In genomic region chr3:150761831-150762661, GRCh38 we compare ENCODE assay signal across 8 cellular contexts. TPM values are rescaled to one million over a fixed set of nuclear protein-coding genes. Genes with fewer than 3 reads are reported as not detected.
DNase-seq lines count a peak whose midpoint lies in the region; ATAC-seq and TF ChIP-seq lines count a peak whose summit lies in the region.

No MANE protein-coding gene starts in this region.

- peak overlapping the region; percentile 98 for H3K27ac Mint-ChIP-seq in activated CD4-positive, alpha-beta T cell treated with anti-CD3 and anti-CD28 coated beads for 36 hours

- under 1% methylated on average over 48 of the region's 48 CpGs for WGBS in liver

- H3K4me1 Mint-ChIP-seq in activated CD4-positive, alpha-beta T cell treated with anti-CD3 and anti-CD28 coated beads for 36 hours, result peaks cover 54% of the 10 kb centered on the region

- POLR2A ChIA-PET in activated CD4-positive, alpha-beta T cell treated with anti-CD3 and anti-CD28 coated beads for 36 hours (lab: Charles Lee), result interaction anchor here (0.5 to 6.7 kb wide), 7 partner anchors 21 to 1510 kb away, joined by 4 to 73 read pairs (median 8); partner anchors contain the start of genes EIF2A, ERICH6 and SERP1

- peaks cover 49% of the 10 kb centered on the region for H3K36me3 Mint-ChIP-seq in activated CD4-positive, alpha-beta T cell treated with anti-CD3 and anti-CD28 coated beads for 36 hours (ENCODE audit: low read depth)

- no peaks in the 10 kb centered on the region for H3K9me3 Mint-ChIP-seq in activated CD4-positive, alpha-beta T cell treated with anti-CD3 and anti-CD28 coated beads for 36 hours (ENCODE audit: low read depth)

- peak overlapping the region; percentile 98 to 100 for H3K27ac ChIP-seq in liver (ENCODE audit: low read depth in 1 of 2, low read length in 2 of 2)

- H3K27me3 ChIP-seq in GM06990 (replicated peaks; ENCODE audit: control insufficient read depth, insufficient read depth, low read length) (no peaks in the 10 kb centered on the region), liver (ENCODE audit: control insufficient read depth in 4 of 4, insufficient read depth in 4 of 4, low read length in 3 of 4) (no peaks in the 10 kb centered on the region)

- peak; percentile 26 to 31 for TF ChIP-seq RAD21 in liver (IDR thresholded peaks at IDR 0.05)

- CTCF ChIA-PET in activated CD4-positive, alpha-beta T cell treated with anti-CD3 and anti-CD28 coated beads for 36 hours (lab: Charles Lee), result interaction anchor here (0.7 to 4.2 kb wide), 7 partner anchors 9 to 335 kb away, joined by 3 to 23 read pairs (median 4); partner anchors contain the start of gene ERICH6

- no peaks in the 10 kb centered on the region for H3K27me3 Mint-ChIP-seq in activated CD4-positive, alpha-beta T cell treated with anti-CD3 and anti-CD28 coated beads for 36 hours

- ATAC-seq in activated CD4-positive, alpha-beta T cell treated with anti-CD3 and anti-CD28 coated beads for 36 hours, result no peak
- ATAC-seq in HG02588 (IDR thresholded peaks at IDR 0.05; ENCODE audit: unreplicated experiment), result no peak

- H3K9ac ChIP-seq in liver (ENCODE audit: low read depth in 1 of 2, low read length in 2 of 2), result peak overlapping the region; percentile 97 to 99

- H3K36me3 ChIP-seq in GM06990 (ENCODE audit: control insufficient read depth, insufficient read depth, low read length) (no peaks in the 10 kb centered on the region; the same call in none of the 2 replicates), liver (ENCODE audit: control insufficient read depth in 4 of 4, insufficient read depth in 3 of 4, low read depth in 1 of 4, low read length in 3 of 4) (peaks cover 0 to 4% (median 0%) of the 10 kb centered on the region in 4 donors)

- H3K4me3 ChIP-seq in GM06990 (replicated peaks; ENCODE audit: low read depth, low read length) (peak overlapping the region; percentile 78), liver (ENCODE audit: low read depth in 1 of 3, low read length in 3 of 3) (peak overlapping the region; percentile 64 to 97 (median 96))

- no peak for TF ChIP-seq CTCF in GM06990 (IDR thresholded peaks at IDR 0.05; ENCODE audit: insufficient read depth, low read length, poor library complexity, severe bottlenecking)
- no peak for TF ChIP-seq CTCF in liver (IDR thresholded peaks at IDR 0.05; ENCODE audit: low read depth, low read length, missing input control)

- DNase-seq in GM06990 (ENCODE audit: extremely low read depth, insufficient read length), result peak; percentile 44
- DNase-seq in NCI-H1417 treated with DMSO at 0.1 percent for 48 hours (lab: John Stamatoyannopoulos, UW), result peak; percentile 7
- peak; percentile 56 for DNase-seq in activated CD4-positive, alpha-beta T cell treated with anti-CD3 and anti-CD28 coated beads for 36 hours
- peak; percentile 68 for DNase-seq in dermis blood vessel endothelial cell
- DNase-seq in stimulated activated CD8-positive, alpha-beta memory T cell treated with anti-CD3 and anti-CD28 coated beads, Interleukin-4, amount 100 ng/mL, for 48 hours, result peak; percentile 59
- no peak for DNase-seq in cerebellar nuclear complex (lab: John Stamatoyannopoulos, UW)

- peaks cover 4 to 46% (median 32%) of the 10 kb centered on the region in 4 donors for H3K4me1 ChIP-seq in liver (ENCODE audit: control insufficient read depth in 4 of 4, insufficient read depth in 4 of 4, low read length in 3 of 4)

- peak overlapping the region; percentile 85 for H3K4me3 Mint-ChIP-seq in activated CD4-positive, alpha-beta T cell treated with anti-CD3 and anti-CD28 coated beads for 36 hours

- intact Hi-C loops in activated CD4-positive, alpha-beta T cell treated with anti-CD3 and anti-CD28 coated beads for 36 hours (cut with DNase I, micrococcal nuclease), result loop anchor here (2.0 to 10.0 kb wide), 7 partner anchors 159 to 1505 kb away; partner anchors contain the start of genes GPR171 (in 1 of the 2), MBNL1 (in 1 of the 2), RNF13 (in 1 of the 2) and SELENOT (in 1 of the 2)

- H3K9me3 ChIP-seq in liver (ENCODE audit: control insufficient read depth in 4 of 4, low read length in 3 of 4), result no peaks in the 10 kb centered on the region

TF ChIP-seq in liver, 16 proteins besides CTCF, POLR2A, EP300 and RAD21:
- TF ChIP-seq, protein P1, sequence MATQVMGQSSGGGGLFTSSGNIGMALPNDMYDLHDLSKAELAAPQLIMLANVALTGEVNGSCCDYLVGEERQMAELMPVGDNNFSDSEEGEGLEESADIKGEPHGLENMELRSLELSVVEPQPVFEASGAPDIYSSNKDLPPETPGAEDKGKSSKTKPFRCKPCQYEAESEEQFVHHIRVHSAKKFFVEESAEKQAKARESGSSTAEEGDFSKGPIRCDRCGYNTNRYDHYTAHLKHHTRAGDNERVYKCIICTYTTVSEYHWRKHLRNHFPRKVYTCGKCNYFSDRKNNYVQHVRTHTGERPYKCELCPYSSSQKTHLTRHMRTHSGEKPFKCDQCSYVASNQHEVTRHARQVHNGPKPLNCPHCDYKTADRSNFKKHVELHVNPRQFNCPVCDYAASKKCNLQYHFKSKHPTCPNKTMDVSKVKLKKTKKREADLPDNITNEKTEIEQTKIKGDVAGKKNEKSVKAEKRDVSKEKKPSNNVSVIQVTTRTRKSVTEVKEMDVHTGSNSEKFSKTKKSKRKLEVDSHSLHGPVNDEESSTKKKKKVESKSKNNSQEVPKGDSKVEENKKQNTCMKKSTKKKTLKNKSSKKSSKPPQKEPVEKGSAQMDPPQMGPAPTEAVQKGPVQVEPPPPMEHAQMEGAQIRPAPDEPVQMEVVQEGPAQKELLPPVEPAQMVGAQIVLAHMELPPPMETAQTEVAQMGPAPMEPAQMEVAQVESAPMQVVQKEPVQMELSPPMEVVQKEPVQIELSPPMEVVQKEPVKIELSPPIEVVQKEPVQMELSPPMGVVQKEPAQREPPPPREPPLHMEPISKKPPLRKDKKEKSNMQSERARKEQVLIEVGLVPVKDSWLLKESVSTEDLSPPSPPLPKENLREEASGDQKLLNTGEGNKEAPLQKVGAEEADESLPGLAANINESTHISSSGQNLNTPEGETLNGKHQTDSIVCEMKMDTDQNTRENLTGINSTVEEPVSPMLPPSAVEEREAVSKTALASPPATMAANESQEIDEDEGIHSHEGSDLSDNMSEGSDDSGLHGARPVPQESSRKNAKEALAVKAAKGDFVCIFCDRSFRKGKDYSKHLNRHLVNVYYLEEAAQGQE (IDR thresholded peaks at IDR 0.05), result peak; percentile 77
- TF ChIP-seq JUND (IDR thresholded peaks at IDR 0.05) (no peak), NR2F2 (IDR thresholded peaks at IDR 0.05) (no peak), YY1 (IDR thresholded peaks at IDR 0.05) (peak; percentile 72), TAF1 (conservative IDR thresholded peaks at IDR 0.05) (peak; percentile 91), RXRA (IDR thresholded peaks at IDR 0.05) (no peak), SP1 (IDR thresholded peaks at IDR 0.05) (peak; percentile 24)
- TF ChIP-seq, protein P2, sequence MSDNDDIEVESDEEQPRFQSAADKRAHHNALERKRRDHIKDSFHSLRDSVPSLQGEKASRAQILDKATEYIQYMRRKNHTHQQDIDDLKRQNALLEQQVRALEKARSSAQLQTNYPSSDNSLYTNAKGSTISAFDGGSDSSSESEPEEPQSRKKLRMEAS (IDR thresholded peaks at IDR 0.05), result peak; percentile 25

RNA-seq across cellular contexts. Expression of gene SIAH2, which starts 0.9 kb away (rescaled TPM):
- 100 to 1,000 TPM in 1 of 2 experiments, 10 to 100 TPM in 1; 85.7 to 154 TPM for total RNA-seq in activated CD4-positive, alpha-beta T cell treated with anti-CD3 and anti-CD28 coated beads for 36 hours
- total RNA-seq in dermis blood vessel endothelial cell (26.9 and 31.2 TPM in 2 replicates), liver (100 to 1,000 TPM in 1 of 2 donors, 10 to 100 TPM in 1; 18.2 to 104 TPM)
- 10 to 100 TPM; 12.1 to 22.4 TPM for polyA plus RNA-seq in liver

RNA-seq across cellular contexts. Expression of gene ERICH6, which starts 58.3 kb away (rescaled TPM):
- under 1 TPM in 1 of 2 experiments, not detected in 1; 0.58 TPM for total RNA-seq in activated CD4-positive, alpha-beta T cell treated with anti-CD3 and anti-CD28 coated beads for 36 hours
- total RNA-seq in dermis blood vessel endothelial cell (not detected in 2 replicates), liver (under 1 TPM in 1 of 2 donors, not detected in 1; under 0.01 TPM)
- not detected for polyA plus RNA-seq in liver

Comparison
In these comparisons a context has a peak if more than half of its experiments do, and no peak if none do; other contexts are left out.
1. DNase-seq: peak in GM06990 (single experiment), NCI-H1417 treated with DMSO at 0.1 percent for 48 hours (single experiment), activated CD4-positive, alpha-beta T cell treated with anti-CD3 and anti-CD28 coated beads for 36 hours (single experiment), dermis blood vessel endothelial cell (single experiment) and stimulated activated CD8-positive, alpha-beta memory T cell treated with anti-CD3 and anti-CD28 coated beads, Interleukin-4, amount 100 ng/mL, for 48 hours (single experiment); none in cerebellar nuclear complex (0 of 2).